Comparison of ENCODE assay signal across 1 cellular context in genomic region chr7:22596763-22597434, GRCh38.
TF ChIP-seq lines count a peak whose summit lies in the region.

No MANE protein-coding gene starts in this region.

TF ChIP-seq in endothelial cell of umbilical vein, 7 proteins besides CTCF, POLR2A, EP300 and RAD21 (continued from another document):
- TF ChIP-seq POLR2AphosphoS5 (IDR thresholded peaks at IDR 0.05; ENCODE audit: insufficient read depth, low read depth, low read length) (no peak), FOS (IDR thresholded peaks at IDR 0.05; ENCODE audit: borderline replicate concordance, insufficient read depth, low read length) (no peak), EZH2 (IDR thresholded peaks at IDR 0.05; ENCODE audit: borderline replicate concordance, low read depth, low read length, severe bottlenecking) (no peak), MAX (IDR thresholded peaks at IDR 0.05; ENCODE audit: insufficient read depth, insufficient read length) (no peak)
